ENCODE assay signal across 17 cellular contexts in the genomic region with DNA sequence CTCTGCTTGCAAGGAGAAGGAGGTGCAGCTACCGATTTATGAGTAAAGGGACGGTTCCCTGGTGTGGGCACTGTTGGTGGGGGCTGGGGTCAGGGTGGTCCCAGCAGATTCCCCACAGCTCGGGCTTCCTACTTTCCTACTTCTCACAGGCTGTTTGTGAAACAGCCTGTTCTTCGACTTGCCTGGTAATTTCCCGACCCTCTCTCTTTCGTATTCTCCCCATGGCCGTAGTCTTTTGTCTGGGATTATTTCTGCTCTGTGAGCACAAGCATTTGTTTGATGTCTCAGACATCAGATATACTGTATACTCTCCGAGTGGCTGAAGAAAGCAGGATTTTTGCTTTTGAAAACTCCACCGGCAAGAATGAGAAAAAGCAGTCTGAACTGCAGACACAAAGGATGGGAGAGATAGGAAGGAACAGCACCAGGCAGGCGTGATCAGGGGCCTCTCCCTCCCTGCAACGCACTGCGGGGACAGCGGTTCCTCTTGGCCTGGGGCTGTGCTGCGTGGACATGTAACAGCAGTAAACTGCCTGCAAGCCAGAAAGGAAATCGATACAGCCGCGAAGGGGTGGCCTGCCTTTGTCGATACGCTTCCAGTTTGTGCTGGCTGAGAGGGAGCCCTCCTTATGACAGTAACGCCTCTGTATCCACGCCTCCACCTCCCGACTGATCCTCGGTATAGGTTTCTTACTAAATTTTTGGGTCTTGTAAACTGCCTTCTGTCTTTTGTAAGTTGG.
DNase-seq lines count a peak whose midpoint lies in the region; ATAC-seq and TF ChIP-seq lines count a peak whose summit lies in the region.
"Had no signal": no experiment of that assay in that cellular context is flagged by ENCODE, and none has a peak within 500 bp of the region (broad histone marks: within the 10 kb centered on the region; RNA-seq: fewer than 3 reads in every experiment).

No MANE protein-coding gene starts in this region.

- no peaks in the 10 kb centered on the region for H3K9me3 ChIP-seq in left ventricle myocardium inferior (replicated peaks)
- H3K9me3 ChIP-seq in aorta (ENCODE audit: control insufficient read depth, low read length) = peaks cover 3% of the 10 kb centered on the region
- H3K9me3 ChIP-seq: psoas muscle, uterus had no signal

- no peak for DNase-seq in left ventricle myocardium inferior
- no peak for DNase-seq in Right ventricle myocardium superior
- DNase-seq in cerebellar cortex (ENCODE audit: low spot score) = peak; percentile 10
- peak; percentile 8 for DNase-seq in midbrain (lab: John Stamatoyannopoulos, UW)
- no peak for DNase-seq in aorta
- DNase-seq in HPDE6-E6E7 (ENCODE audit: extremely low spot score) = no peak
- no peak for DNase-seq in T-helper 9 cell
- DNase-seq in hippocampal formation (lab: John Stamatoyannopoulos, UW) = no peak
- DNase-seq: activated CD4-positive, alpha-beta T cell treated with anti-CD3 and anti-CD28 coated beads, Interleukin-2, amount 10 ng/mL, durations not matched to agents 7 days and 5 days; activated naive CD8-positive, alpha-beta T cell treated with anti-CD3 and anti-CD28 coated beads, Interleukin-2, amount 50 U/mL, for 24 hours; activated T-cell treated with anti-CD3 and anti-CD28 coated beads, Interleukin-2, amount 50 U/mL, for 24 hours; cerebellar nuclear complex; GDM1; NCI-H345; psoas muscle; T1000; uterus had no signal

- no peaks in the 10 kb centered on the region for H3K36me3 ChIP-seq in left ventricle myocardium inferior
- no peaks in the 10 kb centered on the region for H3K36me3 ChIP-seq in aorta (ENCODE audit: control insufficient read depth in 1 of 2, insufficient read depth in 2 of 2, low read length in 1 of 2)
- H3K36me3 ChIP-seq: uterus had no signal

- intact Hi-C loops in left ventricle myocardium inferior (cut with micrococcal nuclease) = no loop called here
- intact Hi-C loops in Right ventricle myocardium superior (cut with DNase I) = no loop called here
- intact Hi-C loops in aorta (cut with DNase I) = no loop called here

- ATAC-seq in Right ventricle myocardium superior (ENCODE audit: poor library complexity) = no peak
- ATAC-seq in aorta (ENCODE audit: low FRiP score) = peak; percentile 19
- ATAC-seq: activated naive CD8-positive, alpha-beta T cell treated with anti-CD3 and anti-CD28 coated beads, Interleukin-2, amount 50 U/mL, for 24 hours; psoas muscle had no signal

- H3K4me1 ChIP-seq in left ventricle myocardium inferior (no peaks in the 10 kb centered on the region), aorta (ENCODE audit: control insufficient read depth in 1 of 2, insufficient read depth in 2 of 2, low read length in 2 of 2) (no peaks in the 10 kb centered on the region)
- H3K4me1 ChIP-seq: psoas muscle, uterus had no signal

- no peak for TF ChIP-seq CTCF in left ventricle myocardium inferior (IDR thresholded peaks at IDR 0.05; ENCODE audit: borderline replicate concordance)

- no peak overlapping the region for H3K27ac ChIP-seq in left ventricle myocardium inferior (replicated peaks)
- no peak overlapping the region for H3K27ac ChIP-seq in aorta (ENCODE audit: low read depth in 1 of 2, low read length in 2 of 2)
- H3K27ac ChIP-seq: psoas muscle, uterus had no signal

- 63 to 65% methylated on average over 23 of the region's 23 CpGs for WGBS in aorta, 2 donors

- H3K4me3 ChIP-seq in left ventricle myocardium inferior (peak overlapping the region; percentile 17), aorta (ENCODE audit: low read length in 2 of 2) (no peak overlapping the region)

- H3K27me3 ChIP-seq in left ventricle myocardium inferior (ENCODE audit: low read depth) = peaks cover 41% of the 10 kb centered on the region
- H3K27me3 ChIP-seq in aorta (ENCODE audit: control insufficient read depth in 1 of 2, insufficient read depth in 2 of 2, low read length in 1 of 2) = no peaks in the 10 kb centered on the region
- H3K27me3 ChIP-seq: uterus had no signal

Comparison
In these comparisons a context has a peak if more than half of its experiments do, and no peak if none do; other contexts are left out.
1. DNase-seq: peak in cerebellar cortex (single experiment) and midbrain (single experiment); none in left ventricle myocardium inferior (single experiment), Right ventricle myocardium superior (single experiment), aorta (0 of 2), HPDE6-E6E7 (single experiment), T-helper 9 cell (single experiment) and hippocampal formation (0 of 2).